ENCODE assay signal across 8 cellular contexts in genomic region chr6:11585426-11586016, GRCh38. TPM values are rescaled to one million over a fixed set of nuclear protein-coding genes. Genes with fewer than 3 reads are reported as not detected.
A peak's percentile ranks its signal among the peaks of the same experiment; 100 is the strongest.
DNase-seq lines count a peak whose midpoint lies in the region; ATAC-seq and TF ChIP-seq lines count a peak whose summit lies in the region.

No MANE protein-coding gene starts in this region.

- in situ Hi-C loops in GM13976 (cut with MboI; ENCODE audit: low sequenced_read_pairs, unreplicated experiment): loop anchor here (25.0 kb wide), 1 partner anchor 1302 kb away; no protein-coding TSS in a partner anchor

- no peaks in the 10 kb centered on the region for H3K27me3 Mint-ChIP-seq in neural progenitor cell (ENCODE audit: insufficient read depth, low read depth)

- H2AFZ ChIP-seq in neural progenitor cell (replicated peaks): no peak overlapping the region

- H4K20me1 ChIP-seq in neural progenitor cell (ENCODE audit: low read depth): no peaks in the 10 kb centered on the region

- H3K9me3 Mint-ChIP-seq in neural progenitor cell: peaks cover 1% of the 10 kb centered on the region

- 11 to 16% methylated on average over 1 of the region's 1 CpG for WGBS in aorta, 2 donors

- no peak overlapping the region for H3K4me3 ChIP-seq in AG04449 (ENCODE audit: low read depth, low read length)
- H3K4me3 ChIP-seq in neural progenitor cell: no peak overlapping the region
- no peak overlapping the region for H3K4me3 ChIP-seq in aorta (ENCODE audit: low read length in 2 of 2)

- no peaks in the 10 kb centered on the region for H3K36me3 ChIP-seq in neural progenitor cell
- no peaks in the 10 kb centered on the region for H3K36me3 ChIP-seq in aorta (ENCODE audit: control insufficient read depth in 1 of 2, insufficient read depth in 2 of 2, low read length in 1 of 2)

- H3K4me1 Mint-ChIP-seq in neural progenitor cell: peaks cover 13% of the 10 kb centered on the region

- no peak overlapping the region for H3K27ac ChIP-seq in neural progenitor cell
- H3K27ac ChIP-seq in aorta (ENCODE audit: low read depth in 1 of 2, low read length in 2 of 2): no peak overlapping the region

- H3K79me2 ChIP-seq in neural progenitor cell (ENCODE audit: low read depth): no peaks in the 10 kb centered on the region

- H3K27me3 ChIP-seq in neural progenitor cell (no peaks in the 10 kb centered on the region), aorta (ENCODE audit: control insufficient read depth in 1 of 2, insufficient read depth in 2 of 2, low read length in 1 of 2) (no peaks in the 10 kb centered on the region)

- H3K9me3 ChIP-seq in neural progenitor cell (ENCODE audit: low read depth) (no peaks in the 10 kb centered on the region), aorta (ENCODE audit: control insufficient read depth, low read length) (no peaks in the 10 kb centered on the region)

- intact Hi-C loops in aorta (cut with DNase I): loop anchor here (2.0 to 10.0 kb wide), 6 partner anchors 67 to 1019 kb away; no protein-coding TSS in a partner anchor

- CTCF ChIA-PET in AG04449 (lab: Yijun Ruan, JAX): interaction anchor here (0.7 to 5.6 kb wide), 24 partner anchors 10 to 1021 kb away, joined by 3 to 75 read pairs (median 5); partner anchors contain the start of gene EDN1

- peaks cover 6% of the 10 kb centered on the region for H3K4me1 ChIP-seq in neural progenitor cell
- H3K4me1 ChIP-seq in aorta (ENCODE audit: control insufficient read depth in 1 of 2, insufficient read depth in 2 of 2, low read length in 2 of 2): peaks cover 0 to 4% of the 10 kb centered on the region in 2 donors

- H3K9ac ChIP-seq in neural progenitor cell: no peak overlapping the region

- POLR2A ChIA-PET in AG04449 (lab: Yijun Ruan, JAX): no interaction called here

- no peak overlapping the region for H3K4me3 Mint-ChIP-seq in neural progenitor cell

- H3K36me3 Mint-ChIP-seq in neural progenitor cell: no peaks in the 10 kb centered on the region

- ATAC-seq in HG03460 (IDR thresholded peaks at IDR 0.05; ENCODE audit: unreplicated experiment): no peak
- ATAC-seq in aorta (ENCODE audit: low FRiP score): no peak

- DNase-seq in AG04449 (ENCODE audit: low read depth, low spot score): no peak
- peak; percentile 56 for DNase-seq in GM13976 (ENCODE audit: low spot score)
- peak; percentile 34 for DNase-seq in NCI-H460 (ENCODE audit: extremely low read depth, low read depth)
- peak; percentile 84 for DNase-seq in dermis blood vessel endothelial cell
- peak; percentile 56 for DNase-seq in neural progenitor cell (ENCODE audit: low spot score)
- no peak for DNase-seq in occipital lobe (lab: John Stamatoyannopoulos, UW)
- no peak for DNase-seq in aorta

- peaks cover 10% of the 10 kb centered on the region for H3F3A ChIP-seq in neural progenitor cell (ENCODE audit: low read depth)

- TF ChIP-seq CTCF in AG04449 (IDR thresholded peaks at IDR 0.05; ENCODE audit: insufficient read depth, low read length, missing control alignments) (peak; percentile 50), GM13976 (IDR thresholded peaks at IDR 0.05; ENCODE audit: borderline replicate concordance, control extremely low read depth, extremely low read depth, insufficient read depth, missing control alignments) (peak; percentile 40), neural progenitor cell (IDR thresholded peaks at IDR 0.05) (peak; percentile 82)

- H3K4me2 ChIP-seq in neural progenitor cell: no peak overlapping the region

- H3K27ac Mint-ChIP-seq in neural progenitor cell: no peak overlapping the region

RNA-seq across cellular contexts. Expression of gene TMEM170B, which starts 48.0 kb away (rescaled TPM):
- 11.1 and 15.0 TPM in 2 replicates for total RNA-seq in NCI-H460 (2014; rRNA removed; shearing (Covaris generic))
- polyA plus RNA-seq in NCI-H460 (2014; cell fraction: nucleus; rRNA removed): 4.9 and 8.2 TPM in 2 replicates
- 2.4 and 4.1 TPM in 2 replicates for total RNA-seq in dermis blood vessel endothelial cell
- 13.6 and 19.7 TPM in 2 replicates for total RNA-seq in neural progenitor cell (ENCODE audit: low replicate concordance)
- total RNA-seq in occipital lobe: 59.0 TPM
- total RNA-seq in aorta: 1 to 10 TPM; 6.2 to 7.3 TPM
- 1 to 10 TPM; 1.5 to 2.0 TPM for polyA plus RNA-seq in aorta

Comparison
In these comparisons a context has a peak if more than half of its experiments do, and no peak if none do; other contexts are left out.
1. DNase-seq: peak in GM13976 (single experiment), NCI-H460 (single experiment), dermis blood vessel endothelial cell (single experiment) and neural progenitor cell (single experiment); none in AG04449 (single experiment), occipital lobe (single experiment) and aorta (0 of 2).
2. Peak in every context shown above with its lines, with median percentiles within 50 percentile points of each other: CTCF ChIP-seq.